16 cellular contexts compared by ENCODE assay signal in genomic region chr16:27205436-27206065, GRCh38. TPM values are rescaled to one million over a fixed set of nuclear protein-coding genes. Genes with fewer than 3 reads are reported as not detected.
DNase-seq lines count a peak whose midpoint lies in the region; ATAC-seq and TF ChIP-seq lines count a peak whose summit lies in the region.
"Had no signal": no experiment of that assay in that cellular context is flagged by ENCODE, and none has a peak within 500 bp of the region (broad histone marks: within the 10 kb centered on the region; RNA-seq: fewer than 3 reads in every experiment).

No MANE protein-coding gene starts in this region.

- peak overlapping the region; percentile 97 for H3K4me3 Mint-ChIP-seq in CD4-positive, alpha-beta T cell
- H3K4me3 Mint-ChIP-seq in HFFc6, result no peak overlapping the region
- H3K4me3 Mint-ChIP-seq in nephron, result peak overlapping the region in 2 of 3 experiments; percentile 8 to 34

- DNase-seq in CD4-positive, alpha-beta T cell, result no peak
- DNase-seq in HFFc6 (no peak), SK-N-MC (ENCODE audit: low read depth, low spot score) (no peak), SIG-M5 treated with dmso at 0.1 percent for 504 hours (lab: John Stamatoyannopoulos, UW; ENCODE audit: unreplicated experiment) (no peak), T-helper 2 cell (no peak)
- DNase-seq in stimulated activated CD4-positive, alpha-beta T cell treated with anti-CD3 and anti-CD28 coated beads, Interleukin-1b, Interleukin-23, amount 100 ng/mL, for 48 hours, result no peak
- DNase-seq: BE2C, HCEC 1CT, KG1, MM.1S, NCI-H1105, NCI-H187, NCI-H774, SIG-M5, T-cell had no signal

- H3K27ac Mint-ChIP-seq in CD4-positive, alpha-beta T cell, result peak overlapping the region; percentile 96
- no peak overlapping the region for H3K27ac Mint-ChIP-seq in HFFc6
- peak overlapping the region; percentile 62 to 72 (median 72) for H3K27ac Mint-ChIP-seq in nephron

- ATAC-seq in CD4-positive, alpha-beta T cell (ENCODE audit: poor library complexity), result no peak
- ATAC-seq: T-cell had no signal

- no peaks in the 10 kb centered on the region for H3K9me3 ChIP-seq in CD4-positive, alpha-beta T cell (ENCODE audit: control insufficient read depth, low read length)
- H3K9me3 ChIP-seq in SK-N-MC (ENCODE audit: low read depth, low read length), result no peaks in the 10 kb centered on the region
- H3K9me3 ChIP-seq: BE2C had no signal

- H3K27ac ChIP-seq in CD4-positive, alpha-beta T cell (ENCODE audit: low read depth, low read length), result no peak overlapping the region
- 0 out of 2 replicates have a peak overlapping the region, but pooled peaks have one; percentile 19 for H3K27ac ChIP-seq in SK-N-MC

- H3K36me3 ChIP-seq in SK-N-MC (ENCODE audit: insufficient read depth, low read length), result no peaks in the 10 kb centered on the region; the same call in 1 of the 2 replicates

- peaks cover 22% of the 10 kb centered on the region for H3K36me3 Mint-ChIP-seq in CD4-positive, alpha-beta T cell (ENCODE audit: low read depth)
- H3K36me3 Mint-ChIP-seq in HFFc6 (ENCODE audit: low read depth) (no peaks in the 10 kb centered on the region; the same call in 1 of the 2 replicates), nephron (ENCODE audit: low read depth) (no peaks in the 10 kb centered on the region)

- POLR2A ChIA-PET in CD4-positive, alpha-beta T cell (lab: Charles Lee), result interaction anchor here (1.1 to 2.6 kb wide), 3 partner anchors 10 to 36 kb away, joined by 3 to 12 read pairs (median 12); no protein-coding TSS in a partner anchor

- no peak overlapping the region for H3K4me3 ChIP-seq in SK-N-MC

- H3K27me3 Mint-ChIP-seq in CD4-positive, alpha-beta T cell, result no peaks in the 10 kb centered on the region
- H3K27me3 Mint-ChIP-seq in HFFc6 (ENCODE audit: insufficient read depth) (no peaks in the 10 kb centered on the region; the same call in none of the 2 replicates), nephron (ENCODE audit: low read depth) (no peaks in the 10 kb centered on the region)
- H3K27me3 Mint-ChIP-seq: T-cell had no signal

- no peaks in the 10 kb centered on the region for H3K9me3 Mint-ChIP-seq in CD4-positive, alpha-beta T cell
- H3K9me3 Mint-ChIP-seq in HFFc6 (no peaks in the 10 kb centered on the region), nephron (peaks cover 4% of the 10 kb centered on the region)
- H3K9me3 Mint-ChIP-seq: T-cell had no signal

- intact Hi-C loops in CD4-positive, alpha-beta T cell (cut with DNase I, micrococcal nuclease), result loop anchor here in 1 of 2 experiments (2.0 kb wide), 2 partner anchors 21 to 63 kb away; partner anchors contain the start of gene NSMCE1

- no peak for TF ChIP-seq CTCF in CD4-positive, alpha-beta T cell (IDR thresholded peaks at IDR 0.05)
- TF ChIP-seq CTCF in HFFc6 (IDR thresholded peaks at IDR 0.05) (peak; percentile 21; the same call in 1 of the 2 replicates), nephron (IDR thresholded peaks at IDR 0.05; ENCODE audit: unreplicated experiment in 3 of 3) (no peak)

- CTCF ChIA-PET in CD4-positive, alpha-beta T cell (lab: Charles Lee), result interaction anchor here (3.7 to 3.9 kb wide), 2 partner anchors 26 to 29 kb away, joined by 20 to 22 read pairs; no protein-coding TSS in a partner anchor

- H3K27me3 ChIP-seq in CD4-positive, alpha-beta T cell (ENCODE audit: control insufficient read depth, insufficient read depth, low read length), result no peaks in the 10 kb centered on the region
- H3K27me3 ChIP-seq: BE2C had no signal

- no peak overlapping the region for H3K9ac ChIP-seq in SK-N-MC (ENCODE audit: insufficient read length)

- peaks cover 41% of the 10 kb centered on the region for H3K4me1 Mint-ChIP-seq in CD4-positive, alpha-beta T cell (ENCODE audit: low read depth)
- peaks cover 15% of the 10 kb centered on the region for H3K4me1 Mint-ChIP-seq in HFFc6 (ENCODE audit: low read depth)
- H3K4me1 Mint-ChIP-seq in nephron, result peaks cover 13% of the 10 kb centered on the region

RNA-seq across cellular contexts. Expression of gene KDM8, which starts 2.2 kb away (rescaled TPM):
- 10 to 100 TPM; 15.1 to 17.3 TPM for total RNA-seq in CD4-positive, alpha-beta T cell
- 1 to 10 TPM; 4.1 to 5.8 (median 4.9) TPM for total RNA-seq in HFFc6 (2021; fragmentation: NEBNext Ultra II Directional; extraction: Animal tissue kit (Norgen Biotek cat#: 25700))
